9 cellular contexts compared by ENCODE assay signal in the genomic region with DNA sequence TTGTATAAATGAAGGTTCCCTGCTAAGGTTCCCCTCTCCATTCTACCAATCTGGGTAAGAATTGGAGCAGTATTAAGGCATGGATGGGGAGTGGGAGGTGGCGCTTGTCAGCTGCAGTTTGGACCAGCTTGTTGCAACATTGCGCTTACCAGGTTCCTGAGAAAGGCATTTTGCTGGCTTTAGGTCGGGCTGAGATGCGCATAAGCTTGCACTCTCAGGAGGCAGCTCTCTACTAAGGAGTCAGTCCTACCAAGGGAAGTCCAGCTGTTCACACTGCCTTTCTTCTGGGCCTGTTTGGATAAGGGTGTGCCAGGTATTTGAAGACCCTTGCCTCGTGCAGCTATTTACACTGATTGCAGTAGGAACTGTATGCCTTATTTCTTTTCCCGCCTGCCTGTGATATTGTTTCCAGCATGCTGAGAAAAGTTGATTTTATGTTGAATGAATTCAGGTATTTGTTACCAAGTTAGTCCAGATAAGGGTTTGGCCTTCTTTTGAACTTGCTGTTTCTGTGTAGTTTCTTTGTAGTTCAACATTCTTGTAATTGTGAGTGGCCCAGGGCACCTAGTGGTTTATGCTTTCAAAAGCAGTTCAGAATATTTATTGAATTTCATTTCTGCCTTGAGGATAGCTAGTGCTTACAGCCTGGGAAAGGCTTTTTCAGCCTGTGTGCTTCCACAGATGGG. TPM values are rescaled to one million over a fixed set of nuclear protein-coding genes. Genes with fewer than 3 reads are reported as not detected.
DNase-seq lines count a peak whose midpoint lies in the region; ATAC-seq and TF ChIP-seq lines count a peak whose summit lies in the region.
"Had no signal": no experiment of that assay in that cellular context is flagged by ENCODE, and none has a peak within 500 bp of the region (broad histone marks: within the 10 kb centered on the region; RNA-seq: fewer than 3 reads in every experiment).

No MANE protein-coding gene starts in this region.

- H3K9me3 Mint-ChIP-seq in CD4-positive, alpha-beta memory T cell: no peaks in the 10 kb centered on the region
- H3K9me3 Mint-ChIP-seq in natural killer cell treated with Interleukin-12 subunit alpha and Interleukin-12 subunit beta and Interleukin-15 and Interleukin-18, amount 100 ng/mL, for 72 hours: no peaks in the 10 kb centered on the region

- POLR2A ChIA-PET in CD4-positive, alpha-beta memory T cell (lab: Charles Lee; ENCODE audit: partially characterized antibody): no interaction called here

- peak overlapping the region in 7 of 8 donors; percentile 69 to 93 (median 88) for H3K4me3 Mint-ChIP-seq in CD4-positive, alpha-beta memory T cell
- H3K4me3 Mint-ChIP-seq in natural killer cell treated with Interleukin-12 subunit alpha and Interleukin-12 subunit beta and Interleukin-15 and Interleukin-18, amount 100 ng/mL, for 72 hours: peak overlapping the region; percentile 81

- H3K9me2 ChIP-seq in Loucy (replicated peaks; ENCODE audit: low read depth, low read length): no peaks in the 10 kb centered on the region

- H3K27ac ChIP-seq in CD4-positive, alpha-beta memory T cell (ENCODE audit: low read depth, low read length): no peak overlapping the region

- H3K27me3 Mint-ChIP-seq in CD4-positive, alpha-beta memory T cell: no peaks in the 10 kb centered on the region
- H3K27me3 Mint-ChIP-seq in natural killer cell treated with Interleukin-12 subunit alpha and Interleukin-12 subunit beta and Interleukin-15 and Interleukin-18, amount 100 ng/mL, for 72 hours: no peaks in the 10 kb centered on the region

- peaks cover 48% of the 10 kb centered on the region for H3K4me1 ChIP-seq in CD4-positive, alpha-beta memory T cell (ENCODE audit: insufficient read depth, low read length)
- peaks cover 65% of the 10 kb centered on the region for H3K4me1 ChIP-seq in Loucy (ENCODE audit: insufficient read depth, low read length, poor library complexity, severe bottlenecking)

- H2AFZ ChIP-seq in Loucy (ENCODE audit: low read length): no peak overlapping the region

- peaks cover 13 to 26% of the 10 kb centered on the region in 2 donors for H3K36me3 Mint-ChIP-seq in CD4-positive, alpha-beta memory T cell
- peaks cover 3% of the 10 kb centered on the region for H3K36me3 Mint-ChIP-seq in natural killer cell treated with Interleukin-12 subunit alpha and Interleukin-12 subunit beta and Interleukin-15 and Interleukin-18, amount 100 ng/mL, for 72 hours

- intact Hi-C loops in CD4-positive, alpha-beta memory T cell (cut with micrococcal nuclease): loop anchor here (5.0 to 10.0 kb wide), 2 partner anchors 487 to 1025 kb away; partner anchors contain the start of genes PRKAB1 and RPLP0

- 0 out of 2 replicates have a peak, but pooled peaks have one; percentile 12 for TF ChIP-seq CTCF in Loucy (conservative IDR thresholded peaks at IDR 0.05; ENCODE audit: low read length)
- no peak for TF ChIP-seq CTCF in choroid plexus epithelial cell (conservative IDR thresholded peaks at IDR 0.05; ENCODE audit: low read depth, low read length)
- no peak for TF ChIP-seq CTCF in GM13976 (IDR thresholded peaks at IDR 0.05; ENCODE audit: borderline replicate concordance, control extremely low read depth, extremely low read depth, insufficient read depth, missing control alignments)

- DNase-seq in CD4-positive, alpha-beta memory T cell: no peak
- DNase-seq in choroid plexus epithelial cell (ENCODE audit: low read depth): peak; percentile 56
- DNase-seq in natural killer cell treated with Interleukin-12 subunit alpha and Interleukin-12 subunit beta and Interleukin-15 and Interleukin-18, amount 100 ng/mL, for 72 hours (ENCODE audit: low spot score): no peak
- DNase-seq in stimulated activated CD4-positive, alpha-beta T cell treated with anti-CD3 and anti-CD28 coated beads, Interleukin-15, amount 100 ng/mL, for 24 hours: no peak
- DNase-seq in GM13976 (ENCODE audit: low spot score): no peak
- DNase-seq in activated CD8-positive, alpha-beta memory T cell treated with anti-CD3 and anti-CD28 coated beads, Interleukin-2, amount 50 U/mL, for 48 hours: no peak

- H4K20me1 ChIP-seq in Loucy (ENCODE audit: insufficient read depth, low read length, poor library complexity, severe bottlenecking): peaks cover 69% of the 10 kb centered on the region

- peaks cover 10% of the 10 kb centered on the region for H3K36me3 ChIP-seq in CD4-positive, alpha-beta memory T cell (ENCODE audit: insufficient read depth, low read length)
- peaks cover 17% of the 10 kb centered on the region; the same call in 1 of the 2 replicates for H3K36me3 ChIP-seq in Loucy (ENCODE audit: insufficient read depth, low read length)

- peak overlapping the region; percentile 99 for H3K4me2 ChIP-seq in Loucy (ENCODE audit: low read depth, low read length, poor library complexity, severe bottlenecking)

- CTCF ChIA-PET in CD4-positive, alpha-beta memory T cell (lab: Charles Lee; ENCODE audit: partially characterized antibody): interaction anchor here (0.7 to 2.4 kb wide), 4 partner anchors 9 to 107 kb away, joined by 3 to 13 read pairs (median 4); no protein-coding TSS in a partner anchor

- no peak for ATAC-seq in natural killer cell treated with Interleukin-12 subunit alpha and Interleukin-12 subunit beta and Interleukin-15 and Interleukin-18, amount 100 ng/mL, for 72 hours
- ATAC-seq in HG03469 (IDR thresholded peaks at IDR 0.05; ENCODE audit: unreplicated experiment): no peak

- peaks cover 28 to 65% (median 50%) of the 10 kb centered on the region in 4 donors for H3K4me1 Mint-ChIP-seq in CD4-positive, alpha-beta memory T cell
- H3K4me1 Mint-ChIP-seq in natural killer cell treated with Interleukin-12 subunit alpha and Interleukin-12 subunit beta and Interleukin-15 and Interleukin-18, amount 100 ng/mL, for 72 hours (ENCODE audit: low read depth in 2 of 2): peaks cover 40 to 46% of the 10 kb centered on the region in 2 donors

- in situ Hi-C loops in GM13976 (cut with MboI; ENCODE audit: low sequenced_read_pairs, unreplicated experiment): no loop called here

- H3F3A ChIP-seq in Loucy (ENCODE audit: low read depth): peaks cover 2% of the 10 kb centered on the region; the same call in 1 of the 2 replicates

- H3K27me3 ChIP-seq in CD4-positive, alpha-beta memory T cell (ENCODE audit: insufficient read depth, low read length): no peaks in the 10 kb centered on the region
- H3K27me3 ChIP-seq in Loucy (ENCODE audit: insufficient read depth, low read length, poor library complexity, severe bottlenecking): no peaks in the 10 kb centered on the region

- no peak overlapping the region for H3K4me3 ChIP-seq in CD4-positive, alpha-beta memory T cell (ENCODE audit: low read length in 2 of 2)
- peak overlapping the region; percentile 89 for H3K4me3 ChIP-seq in Loucy (ENCODE audit: low read length, poor library complexity, severe bottlenecking)
- peak overlapping the region; percentile 84 for H3K4me3 ChIP-seq in choroid plexus epithelial cell (ENCODE audit: low read depth, low read length)

- no peaks in the 10 kb centered on the region for H3K9me3 ChIP-seq in CD4-positive, alpha-beta memory T cell (ENCODE audit: control insufficient read depth in 1 of 2, low read length in 2 of 2)
- H3K9me3 ChIP-seq in Loucy (ENCODE audit: insufficient read depth, low read depth, low read length): no peaks in the 10 kb centered on the region

- peaks cover 76% of the 10 kb centered on the region for H3K79me2 ChIP-seq in Loucy (ENCODE audit: insufficient read depth, low read length)

- peak overlapping the region in 1 of 7 donors; percentile 82 for H3K27ac Mint-ChIP-seq in CD4-positive, alpha-beta memory T cell
- peak overlapping the region in 1 of 2 donors; percentile 71 for H3K27ac Mint-ChIP-seq in natural killer cell treated with Interleukin-12 subunit alpha and Interleukin-12 subunit beta and Interleukin-15 and Interleukin-18, amount 100 ng/mL, for 72 hours

- H3K9ac ChIP-seq in Loucy (ENCODE audit: low read depth, low read length, poor library complexity, severe bottlenecking): peak overlapping the region; percentile 96

RNA-seq across cellular contexts. Expression of gene MLEC, which starts 2.6 kb away (rescaled TPM):
- 10 to 100 TPM; 75.1 to 88.9 TPM for total RNA-seq in CD4-positive, alpha-beta memory T cell
- polyA plus RNA-seq in CD4-positive, alpha-beta memory T cell: 10 to 100 TPM; 38.9 to 61.4 TPM
- 100 to 1,000 TPM; 115 to 158 TPM for total RNA-seq in natural killer cell treated with Interleukin-12 subunit alpha and Interleukin-12 subunit beta and Interleukin-15 and Interleukin-18, amount 100 ng/mL, for 72 hours

RNA-seq across cellular contexts. Expression of gene UNC119B, which starts 20.7 kb away (rescaled TPM):
- 10 to 100 TPM; 28.7 to 29.1 TPM for total RNA-seq in CD4-positive, alpha-beta memory T cell
- 1 to 10 TPM; 6.9 to 8.4 TPM for polyA plus RNA-seq in CD4-positive, alpha-beta memory T cell
- total RNA-seq in natural killer cell treated with Interleukin-12 subunit alpha and Interleukin-12 subunit beta and Interleukin-15 and Interleukin-18, amount 100 ng/mL, for 72 hours: 10 to 100 TPM; 15.6 to 28.1 TPM

RNA-seq across cellular contexts. Expression of gene ACADS, which starts 36.1 kb away (rescaled TPM):
- 10 to 100 TPM; 14.9 to 17.1 TPM for total RNA-seq in CD4-positive, alpha-beta memory T cell
- 10 to 100 TPM; 19.2 to 29.9 TPM for polyA plus RNA-seq in CD4-positive, alpha-beta memory T cell
- total RNA-seq in natural killer cell treated with Interleukin-12 subunit alpha and Interleukin-12 subunit beta and Interleukin-15 and Interleukin-18, amount 100 ng/mL, for 72 hours: 10 to 100 TPM; 12.8 to 13.9 TPM

RNA-seq across cellular contexts. Expression of gene CABP1, which starts 49.1 kb away (rescaled TPM):
- not detected for total RNA-seq in CD4-positive, alpha-beta memory T cell
- polyA plus RNA-seq in CD4-positive, alpha-beta memory T cell: not detected
- total RNA-seq in natural killer cell treated with Interleukin-12 subunit alpha and Interleukin-12 subunit beta and Interleukin-15 and Interleukin-18, amount 100 ng/mL, for 72 hours: under 1 TPM in 1 of 2 donors, not detected in 1; 0.24 TPM
- total RNA-seq: pulmonary artery endothelial cell had no signal

Comparison
In these comparisons a context has a peak if more than half of its experiments do, and no peak if none do; other contexts are left out.
1. H3K4me3 ChIP-seq: peak in Loucy (single experiment) and choroid plexus epithelial cell (single experiment); none in CD4-positive, alpha-beta memory T cell (0 of 2).